Comparison of ENCODE assay signal across 14 cellular contexts in genomic region chr7:114943530-114943929, GRCh38.
"Had no signal": no experiment of that assay in that cellular context is flagged by ENCODE, and none has a peak within 500 bp of the region (broad histone marks: within the 10 kb centered on the region; RNA-seq: fewer than 3 reads in every experiment).

No MANE protein-coding gene starts in this region.

- DNase-seq: activated CD4-positive, alpha-beta T cell treated with anti-CD3 and anti-CD28 coated beads for 4 hours; activated naive CD4-positive, alpha-beta T cell treated with Interleukin-2 at 50 U/mL for 16 hours; activated T-cell treated with anti-CD3 and anti-CD28 coated beads, Interleukin-2, amount 50 U/mL, for 48 hours; colonic mucosa; effector CD8-positive, alpha-beta T cell; posterior cingulate gyrus; spleen; stimulated activated CD4-positive, alpha-beta T cell treated with anti-CD3 and anti-CD28 coated beads, Interleukin-1b, Interleukin-23, amount 100 ng/mL, for 48 hours; stimulated activated naive CD8-positive, alpha-beta T cell treated with anti-CD3 and anti-CD28 coated beads, Interleukin-15, amount 100 ng/mL, for 72 hours; SW 1271 had no signal

- H3K27ac ChIP-seq: cardiac muscle cell, colonic mucosa, neutrophil, thoracic aorta had no signal

- H3K9me3 Mint-ChIP-seq: stimulated activated naive CD8-positive, alpha-beta T cell treated with anti-CD3 and anti-CD28 coated beads, Interleukin-15, amount 100 ng/mL, for 72 hours had no signal

- H3K9me3 ChIP-seq: colonic mucosa, gastroesophageal sphincter, neutrophil, spleen, thoracic aorta had no signal

- H3K27ac Mint-ChIP-seq: stimulated activated naive CD8-positive, alpha-beta T cell treated with anti-CD3 and anti-CD28 coated beads, Interleukin-15, amount 100 ng/mL, for 72 hours had no signal

- ATAC-seq: gastroesophageal sphincter; stimulated activated naive CD8-positive, alpha-beta T cell treated with anti-CD3 and anti-CD28 coated beads, Interleukin-15, amount 100 ng/mL, for 72 hours had no signal

- H3K4me3 Mint-ChIP-seq: stimulated activated naive CD8-positive, alpha-beta T cell treated with anti-CD3 and anti-CD28 coated beads, Interleukin-15, amount 100 ng/mL, for 72 hours had no signal

- H3K4me1 ChIP-seq: colonic mucosa had no signal

- H3K27me3 ChIP-seq: cardiac muscle cell, colonic mucosa, gastroesophageal sphincter, neutrophil, spleen had no signal

- H3K27me3 Mint-ChIP-seq: stimulated activated naive CD8-positive, alpha-beta T cell treated with anti-CD3 and anti-CD28 coated beads, Interleukin-15, amount 100 ng/mL, for 72 hours had no signal

- H3K36me3 ChIP-seq: cardiac muscle cell, colonic mucosa, gastroesophageal sphincter, neutrophil, thoracic aorta had no signal

- H3K4me3 ChIP-seq: cardiac muscle cell, colonic mucosa, gastroesophageal sphincter, spleen, thoracic aorta had no signal
